ENCODE assay signal across 1 cellular context in the genomic region with DNA sequence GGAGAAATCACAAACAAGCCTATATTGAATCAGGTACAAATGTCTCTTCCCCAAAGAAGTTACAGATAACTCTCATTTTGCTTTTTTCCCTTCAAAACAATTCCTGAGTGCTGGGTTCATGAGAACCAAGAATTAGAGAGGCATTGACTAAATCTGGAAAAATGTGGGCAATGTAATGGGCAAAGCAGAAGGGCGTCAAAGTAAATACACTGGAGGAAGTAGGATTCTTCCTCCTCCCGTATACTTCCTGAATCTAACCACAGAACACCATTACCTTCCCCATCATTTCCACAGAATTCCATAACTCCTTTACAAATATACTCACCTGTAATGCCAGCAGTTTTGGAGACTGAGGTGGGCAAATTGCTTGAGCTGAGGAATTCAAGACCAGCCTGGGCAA.
TF ChIP-seq lines count a peak whose summit lies in the region.

No MANE protein-coding gene starts in this region.

TF ChIP-seq in IMR-90, 13 proteins besides CTCF, POLR2A, EP300 and RAD21:
- TF ChIP-seq, protein P1, sequence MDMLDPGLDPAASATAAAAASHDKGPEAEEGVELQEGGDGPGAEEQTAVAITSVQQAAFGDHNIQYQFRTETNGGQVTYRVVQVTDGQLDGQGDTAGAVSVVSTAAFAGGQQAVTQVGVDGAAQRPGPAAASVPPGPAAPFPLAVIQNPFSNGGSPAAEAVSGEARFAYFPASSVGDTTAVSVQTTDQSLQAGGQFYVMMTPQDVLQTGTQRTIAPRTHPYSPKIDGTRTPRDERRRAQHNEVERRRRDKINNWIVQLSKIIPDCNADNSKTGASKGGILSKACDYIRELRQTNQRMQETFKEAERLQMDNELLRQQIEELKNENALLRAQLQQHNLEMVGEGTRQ (IDR thresholded peaks at IDR 0.05; ENCODE audit: low read depth, low read length): no peak
- TF ChIP-seq RCOR1 (IDR thresholded peaks at IDR 0.05; ENCODE audit: insufficient replicate concordance, low read length) (no peak), FOS (IDR thresholded peaks at IDR 0.05; ENCODE audit: low read depth, low read length) (no peak), MXI1 (IDR thresholded peaks at IDR 0.05; ENCODE audit: borderline replicate concordance, low read depth, low read length) (no peak), MAFK (IDR thresholded peaks at IDR 0.05; ENCODE audit: low read depth, low read length) (no peak), CHD1 (IDR thresholded peaks at IDR 0.05; ENCODE audit: low read depth, low read length) (no peak), MAZ (IDR thresholded peaks at IDR 0.05; ENCODE audit: borderline replicate concordance, low read depth, low read length) (no peak), BHLHE40 (IDR thresholded peaks at IDR 0.05; ENCODE audit: low read depth, low read length) (no peak), ELK1 (IDR thresholded peaks at IDR 0.05; ENCODE audit: borderline replicate concordance, low read depth, low read length) (no peak), NFE2L2 (IDR thresholded peaks at IDR 0.05; ENCODE audit: low read depth, low read length) (no peak), CEBPB (IDR thresholded peaks at IDR 0.05; ENCODE audit: low read depth, low read length) (no peak), RFX5 (IDR thresholded peaks at IDR 0.05; ENCODE audit: low read depth, low read length) (no peak), SMC3 (IDR thresholded peaks at IDR 0.05; ENCODE audit: low read depth, low read length) (no peak)
